Comparison of ENCODE assay signal across 8 cellular contexts in the genomic region with DNA sequence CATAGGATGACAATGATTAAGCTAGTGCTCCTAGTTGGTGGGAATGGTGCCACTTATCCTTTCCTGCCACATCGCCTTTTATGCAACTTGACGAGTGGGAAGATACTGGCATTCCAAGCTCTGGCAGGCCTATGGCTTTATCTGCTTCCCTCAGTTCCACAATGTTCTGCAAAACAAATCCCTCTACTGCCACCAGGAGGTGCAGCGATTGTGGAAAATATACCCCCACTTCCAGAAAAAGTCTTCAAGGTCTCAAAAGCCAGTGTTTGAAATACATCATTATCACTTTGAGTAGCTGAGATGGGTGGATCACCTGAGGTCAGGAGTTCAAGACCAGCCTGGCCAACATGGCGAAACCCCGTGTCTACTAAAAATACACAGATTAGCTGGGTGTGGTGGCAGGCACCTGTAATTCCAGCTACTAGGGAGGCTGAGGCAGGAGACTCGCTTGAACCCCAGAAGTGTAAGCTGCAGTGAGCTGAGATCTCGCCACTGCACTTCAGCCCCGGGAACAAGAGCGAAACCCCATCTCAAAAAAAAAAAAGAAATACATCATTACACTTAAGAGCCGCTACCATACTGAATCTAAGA. TPM values are rescaled to one million over a fixed set of nuclear protein-coding genes. Genes with fewer than 3 reads are reported as not detected.
DNase-seq lines count a peak whose midpoint lies in the region; ATAC-seq and TF ChIP-seq lines count a peak whose summit lies in the region.

No MANE protein-coding gene starts in this region.

- DNase-seq in AG20443 (ENCODE audit: low spot score) (peak; percentile 65), GM04503 (ENCODE audit: low read depth) (peak; percentile 26), NCI-H526 (lab: John Stamatoyannopoulos, UW) (peak; percentile 60 to 65), ascending aorta (ENCODE audit: low spot score in 2 of 2) (no peak), hippocampal formation (lab: John Stamatoyannopoulos, UW) (peak; percentile 7 to 70), spleen (no peak)

- no peak overlapping the region for H3K4me3 ChIP-seq in ascending aorta
- H3K4me3 ChIP-seq in spleen: peak overlapping the region in 1 of 8 donors; percentile 13

- intact Hi-C loops in ascending aorta (cut with DNase I): loop anchor here (5.0 to 10.0 kb wide), 5 partner anchors 33 to 1352 kb away; partner anchors contain the start of genes MED7 and RNF145
- intact Hi-C loops in spleen (cut with DNase I; ENCODE audit: low total_unique reads): no loop called here

- TF ChIP-seq CTCF in ascending aorta (IDR thresholded peaks at IDR 0.05): peak; percentile 38 to 73 (median 51)
- peak in 9 of 11 experiments; percentile 14 to 61 (median 52) for TF ChIP-seq CTCF in spleen (IDR thresholded peaks at IDR 0.05 in 8 of 11, conservative IDR thresholded peaks at IDR 0.05 in 3 of 11)

- 56 to 70% (median 66%) methylated on average over 10 of the region's 10 CpGs for WGBS in spleen, 5 donors

- TF ChIP-seq POLR2A in spleen (IDR thresholded peaks at IDR 0.05): no peak

- no peaks in the 10 kb centered on the region for H3K9me3 ChIP-seq in ascending aorta
- H3K9me3 ChIP-seq in spleen: no peaks in the 10 kb centered on the region

- no peaks in the 10 kb centered on the region for H3K36me3 ChIP-seq in ascending aorta
- peaks cover 0 to 10% (median 0%) of the 10 kb centered on the region in 6 donors for H3K36me3 ChIP-seq in spleen

- no peak for ATAC-seq in HG02588 (IDR thresholded peaks at IDR 0.05; ENCODE audit: unreplicated experiment)
- ATAC-seq in GM21360 (IDR thresholded peaks at IDR 0.05; ENCODE audit: unreplicated experiment): no peak

- no peaks in the 10 kb centered on the region for H3K27me3 ChIP-seq in ascending aorta
- H3K27me3 ChIP-seq in spleen (replicated peaks in 1 of 7): no peaks in the 10 kb centered on the region

- H3K4me1 ChIP-seq in ascending aorta: peaks cover 0 to 25% of the 10 kb centered on the region in 2 donors
- peaks cover 14 to 88% (median 50%) of the 10 kb centered on the region in 6 donors for H3K4me1 ChIP-seq in spleen

- H3K27ac ChIP-seq in ascending aorta: no peak overlapping the region
- H3K27ac ChIP-seq in spleen: peak overlapping the region in 1 of 8 donors; percentile 11

RNA-seq across cellular contexts. Expression of gene CLINT1, which starts 3.4 kb away (rescaled TPM):
- total RNA-seq in ascending aorta (16.4 TPM), spleen (100 to 1,000 TPM in 3 of 7 donors, 10 to 100 TPM in 4; 54.7 to 130 (median 68.7) TPM)
- 10 to 100 TPM; 26.7 to 29.4 (median 28.3) TPM for polyA plus RNA-seq in spleen

Comparison
In these comparisons a context has a peak if more than half of its experiments do, and no peak if none do; other contexts are left out.
1. DNase-seq: peak in AG20443 (single experiment), GM04503 (single experiment), NCI-H526 (2 of 2) and hippocampal formation (2 of 2); none in ascending aorta (0 of 2) and spleen (single experiment).